ENCODE assay signal across 8 cellular contexts in genomic region chr10:68989317-68989990, GRCh38. TPM values are rescaled to one million over a fixed set of nuclear protein-coding genes. Genes with fewer than 3 reads are reported as not detected.
DNase-seq lines count a peak whose midpoint lies in the region; TF ChIP-seq lines count a peak whose summit lies in the region.

No MANE protein-coding gene starts in this region.

- peak overlapping the region; percentile 94 to 95 (median 94) for H3K9ac ChIP-seq in skeletal muscle tissue (ENCODE audit: low read depth in 1 of 3, low read length in 3 of 3)

- H3K4me1 Mint-ChIP-seq in activated CD4-positive, alpha-beta T cell treated with anti-CD3 and anti-CD28 coated beads, Interleukin-2, amount 10 ng/mL, durations not matched to agents 24 days and 14 days = peaks cover 41% of the 10 kb centered on the region
- peaks cover 54% of the 10 kb centered on the region for H3K4me1 Mint-ChIP-seq in activated CD4-positive, alpha-beta memory T cell treated with anti-CD3 and anti-CD28 coated beads for 36 hours (ENCODE audit: low read depth)

- H3K9me3 ChIP-seq in left ventricle myocardium inferior (replicated peaks) (no peaks in the 10 kb centered on the region), skeletal muscle tissue (ENCODE audit: control insufficient read depth in 3 of 3, low read length in 3 of 3) (no peaks in the 10 kb centered on the region)

- H3K4me3 Mint-ChIP-seq in activated CD4-positive, alpha-beta T cell treated with anti-CD3 and anti-CD28 coated beads, Interleukin-2, amount 10 ng/mL, durations not matched to agents 24 days and 14 days = peak overlapping the region; percentile 89
- H3K4me3 Mint-ChIP-seq in activated CD4-positive, alpha-beta memory T cell treated with anti-CD3 and anti-CD28 coated beads for 36 hours = peak overlapping the region; percentile 92

- peaks cover 21% of the 10 kb centered on the region for H3K36me3 Mint-ChIP-seq in activated CD4-positive, alpha-beta T cell treated with anti-CD3 and anti-CD28 coated beads, Interleukin-2, amount 10 ng/mL, durations not matched to agents 24 days and 14 days (ENCODE audit: low read depth)
- peaks cover 10% of the 10 kb centered on the region for H3K36me3 Mint-ChIP-seq in activated CD4-positive, alpha-beta memory T cell treated with anti-CD3 and anti-CD28 coated beads for 36 hours

- H3K36me3 ChIP-seq in left ventricle myocardium inferior (peaks cover 9% of the 10 kb centered on the region), skeletal muscle tissue (ENCODE audit: control insufficient read depth in 3 of 3, insufficient read depth in 3 of 3, low read length in 3 of 3) (peaks cover 0 to 4% (median 0%) of the 10 kb centered on the region in 3 donors)

- DNase-seq in activated CD4-positive, alpha-beta T cell treated with anti-CD3 and anti-CD28 coated beads, Interleukin-2, amount 10 ng/mL, durations not matched to agents 24 days and 14 days = no peak
- DNase-seq in activated CD4-positive, alpha-beta T cell treated with anti-CD3 and anti-CD28 coated beads for 1 hour = no peak
- DNase-seq in activated CD4-positive, alpha-beta memory T cell treated with anti-CD3 and anti-CD28 coated beads for 36 hours = no peak
- DNase-seq in left ventricle myocardium inferior (no peak), superior temporal gyrus (ENCODE audit: extremely low spot score) (no peak)
- no peak for DNase-seq in activated CD8-positive, alpha-beta memory T cell treated with anti-CD3 and anti-CD28 coated beads, Interleukin-2, amount 50 U/mL, for 48 hours
- DNase-seq in stimulated activated naive CD4-positive, alpha-beta T cell treated with Interleukin-2 at 50 U/mL for 16 hours (lab: John Stamatoyannopoulos, UW) = no peak

- peaks cover 66% of the 10 kb centered on the region for H3K4me1 ChIP-seq in left ventricle myocardium inferior
- peaks cover 30 to 34% (median 30%) of the 10 kb centered on the region in 3 donors for H3K4me1 ChIP-seq in skeletal muscle tissue (ENCODE audit: control insufficient read depth in 3 of 3, insufficient read depth in 3 of 3, low read length in 3 of 3)

- H3K4me3 ChIP-seq in left ventricle myocardium inferior (peak overlapping the region; percentile 90), skeletal muscle tissue (ENCODE audit: low read length in 3 of 3) (peak overlapping the region; percentile 97 to 99 (median 97))

- CTCF ChIA-PET in activated CD4-positive, alpha-beta memory T cell treated with anti-CD3 and anti-CD28 coated beads for 36 hours (lab: Charles Lee) = interaction anchor here (0.8 to 3.4 kb wide), 7 partner anchors 16 to 136 kb away, joined by 3 to 26 read pairs (median 3); partner anchors contain the start of gene DDX21

- TF ChIP-seq CTCF in left ventricle myocardium inferior (IDR thresholded peaks at IDR 0.05; ENCODE audit: borderline replicate concordance) = no peak

- H3K27ac ChIP-seq in left ventricle myocardium inferior (replicated peaks) = peak overlapping the region; percentile 92
- H3K27ac ChIP-seq in skeletal muscle tissue (ENCODE audit: low read depth, low read length) = peak overlapping the region; percentile 71

- peak overlapping the region; percentile 91 for H3K27ac Mint-ChIP-seq in activated CD4-positive, alpha-beta T cell treated with anti-CD3 and anti-CD28 coated beads, Interleukin-2, amount 10 ng/mL, durations not matched to agents 24 days and 14 days
- H3K27ac Mint-ChIP-seq in activated CD4-positive, alpha-beta memory T cell treated with anti-CD3 and anti-CD28 coated beads for 36 hours = peak overlapping the region; percentile 26

- intact Hi-C loops in activated CD4-positive, alpha-beta T cell treated with anti-CD3 and anti-CD28 coated beads, Interleukin-2, amount 10 ng/mL, durations not matched to agents 24 days and 14 days (cut with micrococcal nuclease) = loop anchor here (2.0 to 10.0 kb wide), 2 partner anchors 191 to 405 kb away; partner anchors contain the start of gene SUPV3L1
- intact Hi-C loops in activated CD4-positive, alpha-beta memory T cell treated with anti-CD3 and anti-CD28 coated beads for 36 hours (cut with micrococcal nuclease) = no loop called here
- intact Hi-C loops in left ventricle myocardium inferior (cut with micrococcal nuclease) = no loop called here

- H3K27me3 ChIP-seq in left ventricle myocardium inferior (ENCODE audit: low read depth) (no peaks in the 10 kb centered on the region), skeletal muscle tissue (ENCODE audit: control insufficient read depth in 3 of 3, insufficient read depth in 3 of 3, low read length in 3 of 3) (no peaks in the 10 kb centered on the region)

- H3K27me3 Mint-ChIP-seq in activated CD4-positive, alpha-beta T cell treated with anti-CD3 and anti-CD28 coated beads, Interleukin-2, amount 10 ng/mL, durations not matched to agents 24 days and 14 days = no peaks in the 10 kb centered on the region
- H3K27me3 Mint-ChIP-seq in activated CD4-positive, alpha-beta memory T cell treated with anti-CD3 and anti-CD28 coated beads for 36 hours = no peaks in the 10 kb centered on the region

- no peaks in the 10 kb centered on the region for H3K9me3 Mint-ChIP-seq in activated CD4-positive, alpha-beta T cell treated with anti-CD3 and anti-CD28 coated beads, Interleukin-2, amount 10 ng/mL, durations not matched to agents 24 days and 14 days
- no peaks in the 10 kb centered on the region for H3K9me3 Mint-ChIP-seq in activated CD4-positive, alpha-beta memory T cell treated with anti-CD3 and anti-CD28 coated beads for 36 hours

- POLR2A ChIA-PET in activated CD4-positive, alpha-beta memory T cell treated with anti-CD3 and anti-CD28 coated beads for 36 hours (lab: Charles Lee) = interaction anchor here (1.0 to 3.4 kb wide), 5 partner anchors 33 to 103 kb away, joined by 3 to 19 read pairs (median 5); partner anchors contain the start of genes DDX21 and SRGN

RNA-seq across cellular contexts. Expression of gene KIFBP, which starts 0.9 kb away (rescaled TPM):
- 15.0 TPM in 2 replicates for total RNA-seq in activated CD4-positive, alpha-beta T cell treated with anti-CD3 and anti-CD28 coated beads, Interleukin-2, amount 10 ng/mL, durations not matched to agents 24 days and 14 days
- 10 to 100 TPM; 23.0 to 25.2 TPM for total RNA-seq in activated CD4-positive, alpha-beta memory T cell treated with anti-CD3 and anti-CD28 coated beads for 36 hours
- total RNA-seq in left ventricle myocardium inferior (51.2 TPM), skeletal muscle tissue (18.8 TPM)

RNA-seq across cellular contexts. Expression of gene DDX21, which starts 33.5 kb away (rescaled TPM):
- total RNA-seq in activated CD4-positive, alpha-beta T cell treated with anti-CD3 and anti-CD28 coated beads, Interleukin-2, amount 10 ng/mL, durations not matched to agents 24 days and 14 days = 284 and 286 TPM in 2 replicates
- 100 to 1,000 TPM; 156 to 158 TPM for total RNA-seq in activated CD4-positive, alpha-beta memory T cell treated with anti-CD3 and anti-CD28 coated beads for 36 hours
- total RNA-seq in left ventricle myocardium inferior = 21.9 TPM
- total RNA-seq in skeletal muscle tissue = 24.5 TPM
